1 cellular context compared by ENCODE assay signal in genomic region chr2:28544405-28544914, GRCh38.
A peak's percentile ranks its signal among the peaks of the same experiment; 100 is the strongest.
TF ChIP-seq lines count a peak whose summit lies in the region.

No MANE protein-coding gene starts in this region.

TF ChIP-seq in K562, 482 proteins besides CTCF, POLR2A, EP300 and RAD21 (continued from another document and continues in another):
- TF ChIP-seq, protein P1, sequence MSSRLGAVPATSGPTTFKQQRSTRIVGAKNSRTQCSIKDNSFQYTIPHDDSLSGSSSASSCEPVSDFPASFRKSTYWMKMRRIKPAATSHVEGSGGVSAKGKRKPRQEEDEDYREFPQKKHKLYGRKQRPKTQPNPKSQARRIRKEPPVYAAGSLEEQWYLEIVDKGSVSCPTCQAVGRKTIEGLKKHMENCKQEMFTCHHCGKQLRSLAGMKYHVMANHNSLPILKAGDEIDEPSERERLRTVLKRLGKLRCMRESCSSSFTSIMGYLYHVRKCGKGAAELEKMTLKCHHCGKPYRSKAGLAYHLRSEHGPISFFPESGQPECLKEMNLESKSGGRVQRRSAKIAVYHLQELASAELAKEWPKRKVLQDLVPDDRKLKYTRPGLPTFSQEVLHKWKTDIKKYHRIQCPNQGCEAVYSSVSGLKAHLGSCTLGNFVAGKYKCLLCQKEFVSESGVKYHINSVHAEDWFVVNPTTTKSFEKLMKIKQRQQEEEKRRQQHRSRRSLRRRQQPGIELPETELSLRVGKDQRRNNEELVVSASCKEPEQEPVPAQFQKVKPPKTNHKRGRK (tag; IDR thresholded peaks at IDR 0.05) = no peak
- TF ChIP-seq SRF (CRISPR knock-in tag; IDR thresholded peaks at IDR 0.05) (no peak), SMARCC2 (IDR thresholded peaks at IDR 0.05; ENCODE audit: low read depth) (no peak), FUS (optimal IDR thresholded peaks at IDR 0.05; ENCODE audit: low read depth, low read length) (no peak), CHD4 (IDR thresholded peaks at IDR 0.05; ENCODE audit: insufficient read depth, insufficient replicate concordance, low read depth, low read length, poor library complexity, severe bottlenecking) (no peak), GATA2 (CRISPR knock-in tag; IDR thresholded peaks at IDR 0.05) (peak; percentile 34; the same call in 1 of the 2 replicates), KAT7 (CRISPR knock-in tag; IDR thresholded peaks at IDR 0.05; ENCODE audit: borderline replicate concordance) (no peak), HNRNPK (IDR thresholded peaks at IDR 0.05; ENCODE audit: low read depth, low read length, poor library complexity, severe bottlenecking) (no peak), TAF1 (IDR thresholded peaks at IDR 0.05; ENCODE audit: control insufficient read depth, extremely low read depth, insufficient read depth, low read length, severe bottlenecking) (no peak), MCM2 (IDR thresholded peaks at IDR 0.05; ENCODE audit: low read depth) (no peak), SUPT5H (IDR thresholded peaks at IDR 0.05) (no peak), ZNF134 (CRISPR knock-in tag; conservative IDR thresholded peaks at IDR 0.05) (no peak), NR2F6 (CRISPR knock-in tag; IDR thresholded peaks at IDR 0.05) (no peak), MYBL2 (IDR thresholded peaks at IDR 0.05; ENCODE audit: low read depth) (no peak), MYBL2 (CRISPR knock-in tag; IDR thresholded peaks at IDR 0.05; ENCODE audit: borderline replicate concordance) (no peak), ELF1 (tag; IDR thresholded peaks at IDR 0.05) (no peak), SMARCA5 (IDR thresholded peaks at IDR 0.05) (no peak), RBM15 (IDR thresholded peaks at IDR 0.05; ENCODE audit: insufficient read depth, low read length) (no peak), ZNF146 (CRISPR knock-in tag; IDR thresholded peaks at IDR 0.05; ENCODE audit: unreplicated experiment) (no peak), HEY1 (CRISPR knock-in tag; IDR thresholded peaks at IDR 0.05; ENCODE audit: borderline replicate concordance) (no peak), NRF1 (conservative IDR thresholded peaks at IDR 0.05 in 1 of 2, IDR thresholded peaks at IDR 0.05 in 1 of 2) (0 out of 4 replicates have a peak, but pooled peaks have one; percentile 12 to 25), ARID1B (IDR thresholded peaks at IDR 0.05) (peak; percentile 47; the same call in 1 of the 2 replicates), SRSF9 (IDR thresholded peaks at IDR 0.05; ENCODE audit: borderline replicate concordance, low read depth, low read length) (no peak), TSHZ1 (CRISPR knock-in tag; IDR thresholded peaks at IDR 0.05) (no peak), DPF2 (IDR thresholded peaks at IDR 0.05) (no peak; the same call in 1 of the 2 replicates), EWSR1 (IDR thresholded peaks at IDR 0.05; ENCODE audit: borderline replicate concordance, low read depth, partially characterized antibody) (no peak), HMG20A (CRISPR knock-in tag; conservative IDR thresholded peaks at IDR 0.05) (no peak), GABPA (tag; conservative IDR thresholded peaks at IDR 0.05; ENCODE audit: low read depth) (peak; percentile 59; the same call in 1 of the 2 replicates), NR2C2 (CRISPR knock-in tag; IDR thresholded peaks at IDR 0.05) (no peak), NR2C2 (tag; IDR thresholded peaks at IDR 0.05) (peak; percentile 83; the same call in 1 of the 2 replicates), ATF3 (IDR thresholded peaks at IDR 0.05) (0 out of 2 replicates have a peak, but pooled peaks have one; percentile 10), ATF3 (CRISPR knock-in tag; conservative IDR thresholded peaks at IDR 0.05) (no peak), BRF1 (IDR thresholded peaks at IDR 0.05; ENCODE audit: borderline replicate concordance, extremely low read depth, insufficient read length) (no peak), RFX5 (IDR thresholded peaks at IDR 0.05; ENCODE audit: low read depth, low read length) (no peak), JUN (IDR thresholded peaks at IDR 0.05; ENCODE audit: borderline replicate concordance, low read depth, low read length) (no peak), JUN (CRISPR knock-in tag; IDR thresholded peaks at IDR 0.05; ENCODE audit: borderline replicate concordance) (no peak), SMAD2 (IDR thresholded peaks at IDR 0.05; ENCODE audit: low read depth, low read length) (no peak), FOXK2 (conservative IDR thresholded peaks at IDR 0.05 in 1 of 2, IDR thresholded peaks at IDR 0.05 in 1 of 2; ENCODE audit: low read depth in 2 of 2) (no peak), ZEB2 (IDR thresholded peaks at IDR 0.05) (peak; percentile 41; the same call in 1 of the 2 replicates), CEBPG (CRISPR knock-in tag; IDR thresholded peaks at IDR 0.05) (no peak), CEBPG (tag; conservative IDR thresholded peaks at IDR 0.05 in 1 of 2, IDR thresholded peaks at IDR 0.05 in 1 of 2) (no peak), TOE1 (IDR thresholded peaks at IDR 0.05; ENCODE audit: borderline replicate concordance) (no peak), TOE1 (CRISPR knock-in tag; IDR thresholded peaks at IDR 0.05; ENCODE audit: borderline replicate concordance, low read depth) (no peak), ZNF224 (CRISPR knock-in tag; IDR thresholded peaks at IDR 0.05) (no peak), SMARCA4 (IDR thresholded peaks at IDR 0.05) (peak; percentile 33; the same call in 1 of the 2 replicates), TFAM (CRISPR knock-in tag; conservative IDR thresholded peaks at IDR 0.05) (no peak), PHF8 (IDR thresholded peaks at IDR 0.05; ENCODE audit: borderline replicate concordance, low read length) (no peak), EZH2 (IDR thresholded peaks at IDR 0.05; ENCODE audit: borderline replicate concordance, low read depth, low read length) (no peak), CXXC5 (CRISPR knock-in tag; IDR thresholded peaks at IDR 0.05) (peak; percentile 7; the same call in 1 of the 2 replicates), DMBX1 (CRISPR knock-in tag; IDR thresholded peaks at IDR 0.05; ENCODE audit: borderline replicate concordance) (no peak), PURB (CRISPR knock-in tag; IDR thresholded peaks at IDR 0.05; ENCODE audit: low read depth) (no peak), SIRT6 (IDR thresholded peaks at IDR 0.05; ENCODE audit: low read depth, low read length) (no peak), EP400 (IDR thresholded peaks at IDR 0.05) (no peak), BRD4 (IDR thresholded peaks at IDR 0.05) (no peak), TARDBP (IDR thresholded peaks at IDR 0.05) (no peak), SMAD4 (CRISPR knock-in tag; conservative IDR thresholded peaks at IDR 0.05) (0 out of 2 replicates have a peak, but pooled peaks have one; percentile 15), FIP1L1 (IDR thresholded peaks at IDR 0.05; ENCODE audit: low read depth, low read length, poor library complexity, severe bottlenecking) (no peak), ZNF785 (CRISPR knock-in tag; IDR thresholded peaks at IDR 0.05) (no peak), KLF6 (CRISPR knock-in tag; IDR thresholded peaks at IDR 0.05; ENCODE audit: borderline replicate concordance) (no peak)
- TF ChIP-seq, protein P2, sequence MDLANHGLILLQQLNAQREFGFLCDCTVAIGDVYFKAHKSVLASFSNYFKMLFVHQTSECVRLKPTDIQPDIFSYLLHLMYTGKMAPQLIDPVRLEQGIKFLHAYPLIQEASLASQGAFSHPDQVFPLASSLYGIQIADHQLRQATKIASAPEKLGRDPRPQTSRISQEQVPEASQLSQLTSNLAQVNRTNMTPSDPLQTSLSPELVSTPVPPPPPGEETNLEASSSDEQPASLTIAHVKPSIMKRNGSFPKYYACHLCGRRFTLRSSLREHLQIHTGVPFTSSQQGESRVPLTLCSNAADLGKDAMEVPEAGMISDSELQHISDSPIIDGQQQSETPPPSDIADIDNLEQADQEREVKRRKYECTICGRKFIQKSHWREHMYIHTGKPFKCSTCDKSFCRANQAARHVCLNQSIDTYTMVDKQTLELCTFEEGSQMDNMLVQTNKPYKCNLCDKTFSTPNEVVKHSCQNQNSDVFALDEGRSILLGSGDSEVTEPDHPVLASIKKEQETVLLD (IDR thresholded peaks at IDR 0.05) = no peak
- TF ChIP-seq, protein P3, sequence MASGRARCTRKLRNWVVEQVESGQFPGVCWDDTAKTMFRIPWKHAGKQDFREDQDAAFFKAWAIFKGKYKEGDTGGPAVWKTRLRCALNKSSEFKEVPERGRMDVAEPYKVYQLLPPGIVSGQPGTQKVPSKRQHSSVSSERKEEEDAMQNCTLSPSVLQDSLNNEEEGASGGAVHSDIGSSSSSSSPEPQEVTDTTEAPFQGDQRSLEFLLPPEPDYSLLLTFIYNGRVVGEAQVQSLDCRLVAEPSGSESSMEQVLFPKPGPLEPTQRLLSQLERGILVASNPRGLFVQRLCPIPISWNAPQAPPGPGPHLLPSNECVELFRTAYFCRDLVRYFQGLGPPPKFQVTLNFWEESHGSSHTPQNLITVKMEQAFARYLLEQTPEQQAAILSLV (tag; IDR thresholded peaks at IDR 0.05) = no peak
- TF ChIP-seq, protein P4, sequence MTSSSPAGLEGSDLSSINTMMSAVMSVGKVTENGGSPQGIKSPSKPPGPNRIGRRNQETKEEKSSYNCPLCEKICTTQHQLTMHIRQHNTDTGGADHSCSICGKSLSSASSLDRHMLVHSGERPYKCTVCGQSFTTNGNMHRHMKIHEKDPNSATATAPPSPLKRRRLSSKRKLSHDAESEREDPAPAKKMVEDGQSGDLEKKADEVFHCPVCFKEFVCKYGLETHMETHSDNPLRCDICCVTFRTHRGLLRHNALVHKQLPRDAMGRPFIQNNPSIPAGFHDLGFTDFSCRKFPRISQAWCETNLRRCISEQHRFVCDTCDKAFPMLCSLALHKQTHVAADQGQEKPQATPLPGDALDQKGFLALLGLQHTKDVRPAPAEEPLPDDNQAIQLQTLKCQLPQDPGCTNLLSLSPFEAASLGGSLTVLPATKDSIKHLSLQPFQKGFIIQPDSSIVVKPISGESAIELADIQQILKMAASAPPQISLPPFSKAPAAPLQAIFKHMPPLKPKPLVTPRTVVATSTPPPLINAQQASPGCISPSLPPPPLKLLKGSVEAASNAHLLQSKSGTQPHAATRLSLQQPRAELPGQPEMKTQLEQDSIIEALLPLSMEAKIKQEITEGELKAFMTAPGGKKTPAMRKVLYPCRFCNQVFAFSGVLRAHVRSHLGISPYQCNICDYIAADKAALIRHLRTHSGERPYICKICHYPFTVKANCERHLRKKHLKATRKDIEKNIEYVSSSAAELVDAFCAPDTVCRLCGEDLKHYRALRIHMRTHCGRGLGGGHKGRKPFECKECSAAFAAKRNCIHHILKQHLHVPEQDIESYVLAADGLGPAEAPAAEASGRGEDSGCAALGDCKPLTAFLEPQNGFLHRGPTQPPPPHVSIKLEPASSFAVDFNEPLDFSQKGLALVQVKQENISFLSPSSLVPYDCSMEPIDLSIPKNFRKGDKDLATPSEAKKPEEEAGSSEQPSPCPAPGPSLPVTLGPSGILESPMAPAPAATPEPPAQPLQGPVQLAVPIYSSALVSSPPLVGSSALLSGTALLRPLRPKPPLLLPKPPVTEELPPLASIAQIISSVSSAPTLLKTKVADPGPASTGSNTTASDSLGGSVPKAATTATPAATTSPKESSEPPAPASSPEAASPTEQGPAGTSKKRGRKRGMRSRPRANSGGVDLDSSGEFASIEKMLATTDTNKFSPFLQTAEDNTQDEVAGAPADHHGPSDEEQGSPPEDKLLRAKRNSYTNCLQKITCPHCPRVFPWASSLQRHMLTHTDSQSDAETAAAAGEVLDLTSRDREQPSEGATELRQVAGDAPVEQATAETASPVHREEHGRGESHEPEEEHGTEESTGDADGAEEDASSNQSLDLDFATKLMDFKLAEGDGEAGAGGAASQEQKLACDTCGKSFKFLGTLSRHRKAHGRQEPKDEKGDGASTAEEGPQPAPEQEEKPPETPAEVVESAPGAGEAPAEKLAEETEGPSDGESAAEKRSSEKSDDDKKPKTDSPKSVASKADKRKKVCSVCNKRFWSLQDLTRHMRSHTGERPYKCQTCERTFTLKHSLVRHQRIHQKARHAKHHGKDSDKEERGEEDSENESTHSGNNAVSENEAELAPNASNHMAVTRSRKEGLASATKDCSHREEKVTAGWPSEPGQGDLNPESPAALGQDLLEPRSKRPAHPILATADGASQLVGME (CRISPR knock-in tag; IDR thresholded peaks at IDR 0.05) = no peak
- TF ChIP-seq, protein P5, sequence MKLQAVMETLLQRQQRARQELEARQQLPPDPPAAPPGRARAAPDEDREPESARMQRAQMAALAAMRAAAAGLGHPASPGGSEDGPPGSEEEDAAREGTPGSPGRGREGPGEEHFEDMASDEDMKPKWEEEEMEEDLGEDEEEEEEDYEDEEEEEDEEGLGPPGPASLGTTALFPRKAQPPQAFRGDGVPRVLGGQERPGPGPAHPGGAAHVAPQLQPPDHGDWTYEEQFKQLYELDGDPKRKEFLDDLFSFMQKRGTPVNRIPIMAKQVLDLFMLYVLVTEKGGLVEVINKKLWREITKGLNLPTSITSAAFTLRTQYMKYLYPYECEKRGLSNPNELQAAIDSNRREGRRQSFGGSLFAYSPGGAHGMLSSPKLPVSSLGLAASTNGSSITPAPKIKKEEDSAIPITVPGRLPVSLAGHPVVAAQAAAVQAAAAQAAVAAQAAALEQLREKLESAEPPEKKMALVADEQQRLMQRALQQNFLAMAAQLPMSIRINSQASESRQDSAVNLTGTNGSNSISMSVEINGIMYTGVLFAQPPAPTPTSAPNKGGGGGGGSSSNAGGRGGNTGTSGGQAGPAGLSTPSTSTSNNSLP (IDR thresholded peaks at IDR 0.05; ENCODE audit: borderline replicate concordance, low read depth, low read length) = no peak
